17 cellular contexts compared by ENCODE assay signal in genomic region chr1:218492840-218493239, GRCh38.
DNase-seq lines count a peak whose midpoint lies in the region; ATAC-seq and TF ChIP-seq lines count a peak whose summit lies in the region.
"Had no signal": no experiment of that assay in that cellular context is flagged by ENCODE, and none has a peak within 500 bp of the region (broad histone marks: within the 10 kb centered on the region; RNA-seq: fewer than 3 reads in every experiment).

No MANE protein-coding gene starts in this region.

- TF ChIP-seq EP300 in tibial nerve (IDR thresholded peaks at IDR 0.05), result no peak

- peak overlapping the region; percentile 12 for H3K27ac Mint-ChIP-seq in Caco-2 (ENCODE audit: unreplicated experiment)
- H3K27ac Mint-ChIP-seq: CD4-positive, alpha-beta memory T cell had no signal

- H3K27ac ChIP-seq in IMR-90 (ENCODE audit: insufficient read depth, low read length) (no peak overlapping the region), tibial nerve (no peak overlapping the region)
- H3K27ac ChIP-seq: SJSA1 had no signal

- H2BK120ac ChIP-seq in IMR-90 (ENCODE audit: low read depth, low read length), result peak overlapping the region; percentile 66; the same call in 1 of the 2 replicates

- H2BK5ac ChIP-seq in IMR-90 (ENCODE audit: low read depth, low read length, poor library complexity, severe bottlenecking), result no peak overlapping the region

- H3K9me1 ChIP-seq in IMR-90 (ENCODE audit: insufficient read depth, low read length), result peaks cover 7% of the 10 kb centered on the region; the same call in 1 of the 2 replicates

- no CpG with 5 or more reads among the region's 2 CpGs for WGBS in IMR-90 (ENCODE audit: extremely low coverage in 2 of 2, insufficient read length in 1 of 2), 2 experiments
- WGBS in tibial nerve, 2 donors, result 76 to 82% methylated on average over 2 of the region's 2 CpGs

- peaks cover 45% of the 10 kb centered on the region for H3K4me1 Mint-ChIP-seq in Caco-2 (ENCODE audit: low read depth, unreplicated experiment)
- H3K4me1 Mint-ChIP-seq: CD4-positive, alpha-beta memory T cell had no signal

- dilution Hi-C loops in IMR-90 (cut with HindIII; ENCODE audit: low sequenced_read_pairs, unreplicated experiment), result no loop called here

- ATAC-seq in IMR-90 (ENCODE audit: low read depth), result no peak
- no peak for ATAC-seq in GM21381 (IDR thresholded peaks at IDR 0.05; ENCODE audit: unreplicated experiment)
- ATAC-seq: K562 had no signal

- CTCF ChIA-PET in Caco-2 (lab: Charles Lee) (interaction anchor here (0.6 kb wide), 1 partner anchor 8 kb away, joined by 3 read pairs; no protein-coding TSS in a partner anchor), IMR-90 (lab: Yijun Ruan, JAX) (interaction anchor here (0.7 kb wide), 1 partner anchor 210 kb away, joined by 4 read pairs; no protein-coding TSS in a partner anchor)

- BruUV-seq in Caco-2 (replicated peaks; lab: Mats Ljungman, UMichigan) (no TSS peak), IMR-90 (replicated peaks; lab: Mats Ljungman, UMichigan) (no TSS peak)

- H3K4me3 Mint-ChIP-seq in Caco-2 (ENCODE audit: unreplicated experiment), result no peak overlapping the region
- H3K4me3 Mint-ChIP-seq: CD4-positive, alpha-beta memory T cell had no signal

- peak overlapping the region; percentile 20; the same call in 1 of the 2 replicates for H2BK20ac ChIP-seq in IMR-90 (ENCODE audit: low read depth, low read length)

- no peak for TF ChIP-seq POLR2A in IMR-90 (IDR thresholded peaks at IDR 0.05; ENCODE audit: low read depth, low read length)
- no peak for TF ChIP-seq POLR2A in tibial nerve (IDR thresholded peaks at IDR 0.05)

- H2AFZ ChIP-seq in IMR-90 (replicated peaks; ENCODE audit: low read length, poor library complexity), result no peak overlapping the region

- H4K5ac ChIP-seq in IMR-90 (ENCODE audit: low read depth, low read length), result no peak overlapping the region; the same call in 1 of the 2 replicates

- H2BK15ac ChIP-seq in IMR-90 (ENCODE audit: low read depth, low read length), result peak overlapping the region; percentile 20; the same call in 1 of the 3 replicates

- H3K4me2 ChIP-seq in IMR-90 (ENCODE audit: low read depth, low read length), result no peak overlapping the region

- H4K20me1 ChIP-seq in IMR-90 (ENCODE audit: insufficient read depth, low read length), result no peaks in the 10 kb centered on the region

- no peak overlapping the region for H3K56ac ChIP-seq in IMR-90 (ENCODE audit: extremely low read depth, insufficient read depth, low read length)

- in situ Hi-C loops in IMR-90 (cut with MboI; ENCODE audit: low sequenced_read_pairs), result no loop called here
- in situ Hi-C loops in ACHN (cut with HindIII; ENCODE audit: low pct_ligation_motif_present, low pct_unique_long_range_greater_than_20kb, low sequenced_read_pairs), result loop anchor here (25.0 kb wide), 1 partner anchor 169 kb away; no protein-coding TSS in a partner anchor

- POLR2A ChIA-PET in Caco-2 (lab: Charles Lee) (no interaction called here), IMR-90 (lab: Charles Lee; ENCODE audit: unreplicated experiment) (no interaction called here)

- H3K79me1 ChIP-seq in IMR-90 (ENCODE audit: low read depth in 1 of 2, low read length in 2 of 2), result no peaks in the 10 kb centered on the region

- no peak overlapping the region for H3K23ac ChIP-seq in IMR-90 (ENCODE audit: low read depth, low read length)

- H4K91ac ChIP-seq in IMR-90 (ENCODE audit: insufficient read depth, low read depth, low read length), result peak overlapping the region; percentile 26; the same call in 1 of the 2 replicates

- no peak overlapping the region for H3K18ac ChIP-seq in IMR-90 (ENCODE audit: low read depth, low read length)

- H3K4me3 ChIP-seq in Caco-2 (ENCODE audit: low read depth, low read length) (no peak overlapping the region), IMR-90 (ENCODE audit: insufficient read depth, low read depth, low read length) (no peak overlapping the region), tibial nerve (no peak overlapping the region)
- H3K4me3 ChIP-seq: K562, SJSA1 had no signal

- no peak overlapping the region for H4K8ac ChIP-seq in IMR-90 (ENCODE audit: low read depth in 2 of 2, low read length in 2 of 2)

- H3K36me3 Mint-ChIP-seq in Caco-2 (ENCODE audit: insufficient read depth, unreplicated experiment), result no peaks in the 10 kb centered on the region
- H3K36me3 Mint-ChIP-seq: CD4-positive, alpha-beta memory T cell had no signal

- no peak overlapping the region for H3K14ac ChIP-seq in IMR-90 (replicated peaks; ENCODE audit: low read depth, low read length)

- H3K27me3 ChIP-seq in Caco-2 (replicated peaks; ENCODE audit: control insufficient read depth, insufficient read depth, low read length) (no peaks in the 10 kb centered on the region), IMR-90 (ENCODE audit: control insufficient read depth, insufficient read depth, low read length) (no peaks in the 10 kb centered on the region), tibial nerve (no peaks in the 10 kb centered on the region)
- H3K27me3 ChIP-seq: BE2C, SJSA1 had no signal

- no peak overlapping the region for H2AK9ac ChIP-seq in IMR-90 (replicated peaks; ENCODE audit: low read depth, low read length, poor library complexity)

- H3K4ac ChIP-seq in IMR-90 (ENCODE audit: low read depth, low read length), result peak overlapping the region; percentile 68; the same call in 1 of the 2 replicates

- no peak for TF ChIP-seq RAD21 in IMR-90 (IDR thresholded peaks at IDR 0.05; ENCODE audit: low read length)

- intact Hi-C loops in Caco-2 (cut with micrococcal nuclease; ENCODE audit: unreplicated experiment), result no loop called here
- intact Hi-C loops in IMR-90 (cut with micrococcal nuclease), result loop anchor here (10.0 kb wide), 1 partner anchor 182 kb away; no protein-coding TSS in a partner anchor

- H3K27me3 Mint-ChIP-seq in Caco-2 (ENCODE audit: insufficient read depth, unreplicated experiment), result no peaks in the 10 kb centered on the region

- H3K36me3 ChIP-seq in Caco-2 (ENCODE audit: control insufficient read depth, insufficient read depth, low read length) (no peaks in the 10 kb centered on the region), IMR-90 (ENCODE audit: control insufficient read depth, insufficient read depth, low read length) (no peaks in the 10 kb centered on the region), tibial nerve (no peaks in the 10 kb centered on the region)
- H3K36me3 ChIP-seq: BE2C, SJSA1 had no signal

- peaks cover 62% of the 10 kb centered on the region for H3K4me1 ChIP-seq in Caco-2
- peaks cover 4% of the 10 kb centered on the region for H3K4me1 ChIP-seq in IMR-90 (ENCODE audit: control insufficient read depth, insufficient read depth, low read length)
- peaks cover 0 to 7% (median 0%) of the 10 kb centered on the region in 4 donors for H3K4me1 ChIP-seq in tibial nerve
- H3K4me1 ChIP-seq: BE2C had no signal

- H3K9me3 ChIP-seq in Caco-2 (no peaks in the 10 kb centered on the region), IMR-90 (ENCODE audit: control insufficient read depth, insufficient read depth, low read length) (no peaks in the 10 kb centered on the region), tibial nerve (no peaks in the 10 kb centered on the region)
- H3K9me3 ChIP-seq: BE2C, SJSA1 had no signal

- DNase-seq in Caco-2 (no peak), IMR-90 (no peak), RPMI7951 (ENCODE audit: low read depth) (peak; percentile 63), kidney glomerular epithelial cell (lab: John Stamatoyannopoulos, UW) (peak; percentile 48), HT-29 (ENCODE audit: low spot score) (no peak), tibial nerve (ENCODE audit: low spot score in 2 of 2) (no peak), ACHN (no peak)
- DNase-seq: BE2C; CD4-positive, alpha-beta memory T cell; NCI-H1092 treated with DMSO at 0.1 percent for 48 hours; NCI-H187; NCI-H2171 treated with DMSO at 0.1 percent for 48 hours; NCI-H510A; NCI-H82 had no signal

- H3K9ac ChIP-seq in IMR-90 (ENCODE audit: low read depth, low read length), result no peak overlapping the region

- H3K9me3 Mint-ChIP-seq in Caco-2 (ENCODE audit: unreplicated experiment), result peaks cover 23% of the 10 kb centered on the region

- peak overlapping the region; percentile 48; the same call in 1 of the 2 replicates for H2AK5ac ChIP-seq in IMR-90 (ENCODE audit: low read depth, low read length)

- no peak for TF ChIP-seq CTCF in Caco-2 (IDR thresholded peaks at IDR 0.05; ENCODE audit: insufficient read depth in 1 of 2, low read depth in 1 of 2, low read length in 1 of 2, severe bottlenecking in 1 of 2, unreplicated experiment in 1 of 2)
- no peak for TF ChIP-seq CTCF in IMR-90 (conservative IDR thresholded peaks at IDR 0.05; ENCODE audit: low read depth, low read length)
- no peak for TF ChIP-seq CTCF in tibial nerve (IDR thresholded peaks at IDR 0.05)

TF ChIP-seq in IMR-90, 13 proteins besides CTCF, POLR2A, EP300 and RAD21 (continues in another document):
- TF ChIP-seq, protein P1, sequence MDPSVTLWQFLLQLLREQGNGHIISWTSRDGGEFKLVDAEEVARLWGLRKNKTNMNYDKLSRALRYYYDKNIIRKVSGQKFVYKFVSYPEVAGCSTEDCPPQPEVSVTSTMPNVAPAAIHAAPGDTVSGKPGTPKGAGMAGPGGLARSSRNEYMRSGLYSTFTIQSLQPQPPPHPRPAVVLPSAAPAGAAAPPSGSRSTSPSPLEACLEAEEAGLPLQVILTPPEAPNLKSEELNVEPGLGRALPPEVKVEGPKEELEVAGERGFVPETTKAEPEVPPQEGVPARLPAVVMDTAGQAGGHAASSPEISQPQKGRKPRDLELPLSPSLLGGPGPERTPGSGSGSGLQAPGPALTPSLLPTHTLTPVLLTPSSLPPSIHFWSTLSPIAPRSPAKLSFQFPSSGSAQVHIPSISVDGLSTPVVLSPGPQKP (IDR thresholded peaks at IDR 0.05; ENCODE audit: borderline replicate concordance, low read depth, low read length), result no peak
- TF ChIP-seq RFX5 (IDR thresholded peaks at IDR 0.05; ENCODE audit: low read depth, low read length) (no peak), FOS (IDR thresholded peaks at IDR 0.05; ENCODE audit: low read depth, low read length) (no peak), RCOR1 (IDR thresholded peaks at IDR 0.05; ENCODE audit: insufficient replicate concordance, low read length) (no peak), MAFK (IDR thresholded peaks at IDR 0.05; ENCODE audit: low read depth, low read length) (no peak), MAZ (IDR thresholded peaks at IDR 0.05; ENCODE audit: borderline replicate concordance, low read depth, low read length) (no peak), NFE2L2 (IDR thresholded peaks at IDR 0.05; ENCODE audit: low read depth, low read length) (no peak), SMC3 (IDR thresholded peaks at IDR 0.05; ENCODE audit: low read depth, low read length) (no peak), CHD1 (IDR thresholded peaks at IDR 0.05; ENCODE audit: low read depth, low read length) (no peak), BHLHE40 (IDR thresholded peaks at IDR 0.05; ENCODE audit: low read depth, low read length) (no peak)
- TF ChIP-seq, protein P2, sequence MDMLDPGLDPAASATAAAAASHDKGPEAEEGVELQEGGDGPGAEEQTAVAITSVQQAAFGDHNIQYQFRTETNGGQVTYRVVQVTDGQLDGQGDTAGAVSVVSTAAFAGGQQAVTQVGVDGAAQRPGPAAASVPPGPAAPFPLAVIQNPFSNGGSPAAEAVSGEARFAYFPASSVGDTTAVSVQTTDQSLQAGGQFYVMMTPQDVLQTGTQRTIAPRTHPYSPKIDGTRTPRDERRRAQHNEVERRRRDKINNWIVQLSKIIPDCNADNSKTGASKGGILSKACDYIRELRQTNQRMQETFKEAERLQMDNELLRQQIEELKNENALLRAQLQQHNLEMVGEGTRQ (IDR thresholded peaks at IDR 0.05; ENCODE audit: low read depth, low read length), result no peak

Comparison
In these comparisons a context has a peak if more than half of its experiments do, and no peak if none do; other contexts are left out.
1. DNase-seq: peak in RPMI7951 (single experiment) and kidney glomerular epithelial cell (single experiment); none in Caco-2 (0 of 2), IMR-90 (single experiment), HT-29 (single experiment), tibial nerve (0 of 2) and ACHN (single experiment).